8 cellular contexts compared by ENCODE assay signal in genomic region chr12:54005853-54006699, GRCh38. TPM values are rescaled to one million over a fixed set of nuclear protein-coding genes. Genes with fewer than 3 reads are reported as not detected.
A peak's percentile ranks its signal among the peaks of the same experiment; 100 is the strongest.
DNase-seq lines count a peak whose midpoint lies in the region; ATAC-seq and TF ChIP-seq lines count a peak whose summit lies in the region.

No MANE protein-coding gene starts in this region.

- peaks cover 20% of the 10 kb centered on the region for H3K4me1 ChIP-seq in BE2C
- H3K4me1 ChIP-seq in SJCRH30: no peaks in the 10 kb centered on the region
- peaks cover 0 to 19% of the 10 kb centered on the region in 2 donors for H3K4me1 ChIP-seq in thyroid gland

- WGBS in thyroid gland, 2 donors: 10 to 12% methylated on average over 42 to 48 of the region's 48 CpGs

- H3K36me3 ChIP-seq in BE2C (no peaks in the 10 kb centered on the region), SJCRH30 (no peaks in the 10 kb centered on the region), thyroid gland (no peaks in the 10 kb centered on the region)

- no peaks in the 10 kb centered on the region for H3K9me3 ChIP-seq in BE2C
- no peaks in the 10 kb centered on the region for H3K9me3 ChIP-seq in SJCRH30 (replicated peaks)
- no peaks in the 10 kb centered on the region for H3K9me3 ChIP-seq in thyroid gland

- no peak for TF ChIP-seq POLR2A in thyroid gland (IDR thresholded peaks at IDR 0.05)

- peak; percentile 85 for TF ChIP-seq CTCF in BE2C (IDR thresholded peaks at IDR 0.05; ENCODE audit: low read depth, low read length)
- TF ChIP-seq CTCF in thyroid gland (IDR thresholded peaks at IDR 0.05): peak; percentile 71 to 95 (median 90)

- H3K27me3 ChIP-seq in BE2C (no peaks in the 10 kb centered on the region), SJCRH30 (peaks cover 43% of the 10 kb centered on the region), thyroid gland (peaks cover 69% of the 10 kb centered on the region)

- CTCF ChIA-PET in activated naive CD4-positive, alpha-beta T cell treated with anti-CD3 and anti-CD28 coated beads, Interleukin-2, amount 10 ng/mL, durations not matched to agents 7 days and 5 days (lab: Charles Lee): interaction anchor here (0.6 to 5.4 kb wide), 22 partner anchors 9 to 212 kb away, joined by 3 to 67 read pairs (median 4); partner anchors contain the start of genes HOXC5 and SMUG1

- H3K27ac ChIP-seq in SJCRH30 (no peak overlapping the region), thyroid gland (no peak overlapping the region)

- H3K4me3 ChIP-seq in BE2C (ENCODE audit: low read depth, low read length) (peak overlapping the region; percentile 36), SJCRH30 (no peak overlapping the region), thyroid gland (replicated peaks in 1 of 3) (peak overlapping the region in 1 of 3 donors; percentile 10)

- intact Hi-C loops in thyroid gland (cut with DNase I): loop anchor here (5.0 kb wide), 1 partner anchor 196 kb away; no protein-coding TSS in a partner anchor

- peak; percentile 97 for TF ChIP-seq RAD21 in Ishikawa (IDR thresholded peaks at IDR 0.05; ENCODE audit: low read depth)

- TF ChIP-seq EP300 in Ishikawa (IDR thresholded peaks at IDR 0.05; ENCODE audit: borderline replicate concordance): peak; percentile 20; the same call in 1 of the 2 replicates

- H3K4me1 Mint-ChIP-seq in activated naive CD4-positive, alpha-beta T cell treated with anti-CD3 and anti-CD28 coated beads, Interleukin-2, amount 10 ng/mL, durations not matched to agents 7 days and 5 days: peaks cover 20% of the 10 kb centered on the region

- no peaks in the 10 kb centered on the region for H3K9me3 Mint-ChIP-seq in activated naive CD4-positive, alpha-beta T cell treated with anti-CD3 and anti-CD28 coated beads, Interleukin-2, amount 10 ng/mL, durations not matched to agents 7 days and 5 days

- H3K36me3 Mint-ChIP-seq in activated naive CD4-positive, alpha-beta T cell treated with anti-CD3 and anti-CD28 coated beads, Interleukin-2, amount 10 ng/mL, durations not matched to agents 7 days and 5 days: peaks cover 3% of the 10 kb centered on the region

- peak; percentile 80 for ATAC-seq in GM18909 (IDR thresholded peaks at IDR 0.05; ENCODE audit: poor library complexity, unreplicated experiment)

- peak overlapping the region; percentile 67 for H3K4me3 Mint-ChIP-seq in activated naive CD4-positive, alpha-beta T cell treated with anti-CD3 and anti-CD28 coated beads, Interleukin-2, amount 10 ng/mL, durations not matched to agents 7 days and 5 days

- no peak overlapping the region for H3K27ac Mint-ChIP-seq in activated naive CD4-positive, alpha-beta T cell treated with anti-CD3 and anti-CD28 coated beads, Interleukin-2, amount 10 ng/mL, durations not matched to agents 7 days and 5 days

- peaks cover 100% of the 10 kb centered on the region for H3K27me3 Mint-ChIP-seq in activated naive CD4-positive, alpha-beta T cell treated with anti-CD3 and anti-CD28 coated beads, Interleukin-2, amount 10 ng/mL, durations not matched to agents 7 days and 5 days

- DNase-seq in BE2C: peak; percentile 87
- peak; percentile 74 to 91 for DNase-seq in SJCRH30
- peak; percentile 87 for DNase-seq in activated naive CD4-positive, alpha-beta T cell treated with anti-CD3 and anti-CD28 coated beads, Interleukin-2, amount 10 ng/mL, durations not matched to agents 7 days and 5 days
- DNase-seq in glomerular visceral epithelial cell (ENCODE audit: extremely low spot score): peak; percentile 84
- DNase-seq in pons (ENCODE audit: low spot score): peak; percentile 77
- DNase-seq in thyroid gland: peak; percentile 86 to 90

TF ChIP-seq in Ishikawa, 13 proteins besides CTCF, POLR2A, EP300 and RAD21:
- no peak; the same call in 1 of the 2 replicates for TF ChIP-seq TCF12 (IDR thresholded peaks at IDR 0.05; ENCODE audit: low read depth)
- no peak for TF ChIP-seq TEAD4 (IDR thresholded peaks at IDR 0.05)
- TF ChIP-seq REST (IDR thresholded peaks at IDR 0.05; ENCODE audit: low read depth): no peak
- TF ChIP-seq USF1 (IDR thresholded peaks at IDR 0.05): no peak
- TF ChIP-seq NFIC (IDR thresholded peaks at IDR 0.05): no peak
- no peak for TF ChIP-seq CREB1 (IDR thresholded peaks at IDR 0.05; ENCODE audit: low read depth)
- no peak for TF ChIP-seq FOXM1 (IDR thresholded peaks at IDR 0.05; ENCODE audit: borderline replicate concordance, low read depth)
- 0 out of 2 replicates have a peak, but pooled peaks have one; percentile 19 for TF ChIP-seq TAF1 (IDR thresholded peaks at IDR 0.05; ENCODE audit: low read depth)
- TF ChIP-seq ZBTB7A (IDR thresholded peaks at IDR 0.05; ENCODE audit: low read depth): 0 out of 2 replicates have a peak, but pooled peaks have one; percentile 44
- TF ChIP-seq YY1 (IDR thresholded peaks at IDR 0.05; ENCODE audit: low read depth): no peak
- TF ChIP-seq EGR1 (IDR thresholded peaks at IDR 0.05): no peak
- peak; percentile 67 for TF ChIP-seq MAX (IDR thresholded peaks at IDR 0.05)
- no peak for TF ChIP-seq CEBPB (IDR thresholded peaks at IDR 0.05)

RNA-seq across cellular contexts. Expression of gene HOXC8, which starts 2.7 kb away (rescaled TPM):
- 24.8 TPM for polyA plus RNA-seq in BE2C (2012; ENCODE audit: insufficient read depth, insufficient read length, low read depth)
- total RNA-seq in SJCRH30 (2014; rRNA removed; shearing (Covaris generic)): 0.05 TPM in 1 of 2 replicates, not detected in the other
- total RNA-seq in thyroid gland: not detected

RNA-seq across cellular contexts. Expression of gene HOXC9, which starts 6.1 kb away (rescaled TPM):
- 33.9 TPM for polyA plus RNA-seq in BE2C (2012; ENCODE audit: insufficient read depth, insufficient read length, low read depth)
- 5.6 and 7.1 TPM in 2 replicates for total RNA-seq in SJCRH30 (2014; rRNA removed; shearing (Covaris generic))
- total RNA-seq in thyroid gland: under 1 TPM in 2 of 4 donors, not detected in 2; 0.22 to 0.27 TPM

RNA-seq across cellular contexts. Expression of gene HOXC10, which starts 21.1 kb away (rescaled TPM):
- 49.3 TPM for polyA plus RNA-seq in BE2C (2012; ENCODE audit: insufficient read depth, insufficient read length, low read depth)
- 0.51 and 0.71 TPM in 2 replicates for total RNA-seq in SJCRH30 (2014; rRNA removed; shearing (Covaris generic))
- total RNA-seq in thyroid gland: not detected

RNA-seq across cellular contexts. Expression of gene HOXC6, which starts 22.2 kb away (rescaled TPM):
- polyA plus RNA-seq in BE2C (2012; ENCODE audit: insufficient read depth, insufficient read length, low read depth): 45.2 TPM
- 1.3 and 2.2 TPM in 2 replicates for total RNA-seq in SJCRH30 (2014; rRNA removed; shearing (Covaris generic))
- not detected for total RNA-seq in thyroid gland

RNA-seq across cellular contexts. Expression of gene HOXC5, which starts 26.8 kb away (rescaled TPM):
- 8.1 TPM for polyA plus RNA-seq in BE2C (2012; ENCODE audit: insufficient read depth, insufficient read length, low read depth)
- not detected in 2 replicates for total RNA-seq in SJCRH30 (2014; rRNA removed; shearing (Covaris generic))
- under 1 TPM in 1 of 4 donors, not detected in 3; 0.27 TPM for total RNA-seq in thyroid gland
